12 cellular contexts compared by ENCODE assay signal in genomic region chr14:51473351-51473750, GRCh38.
DNase-seq lines count a peak whose midpoint lies in the region; ATAC-seq and TF ChIP-seq lines count a peak whose summit lies in the region.
"Had no signal": no experiment of that assay in that cellular context is flagged by ENCODE, and none has a peak within 500 bp of the region (broad histone marks: within the 10 kb centered on the region; RNA-seq: fewer than 3 reads in every experiment).

No MANE protein-coding gene starts in this region.

- H3K27ac ChIP-seq in endodermal cell (ENCODE audit: low read depth, low read length) (no peak overlapping the region), mesenchymal stem cell (ENCODE audit: low read length, poor library complexity, severe bottlenecking) (peak overlapping the region; percentile 27), dorsolateral prefrontal cortex (no peak overlapping the region)

- peak overlapping the region; percentile 7 to 98 for H2BK12ac ChIP-seq in mesenchymal stem cell (ENCODE audit: low read length in 2 of 2)

- H3K4me1 ChIP-seq in endodermal cell (ENCODE audit: control insufficient read depth, insufficient read depth, low read length), result peaks cover 8% of the 10 kb centered on the region
- peaks cover 4% of the 10 kb centered on the region for H3K4me1 ChIP-seq in mesenchymal stem cell (ENCODE audit: control insufficient read depth, insufficient read depth, low read depth, low read length)

- no peaks in the 10 kb centered on the region for H3K79me1 ChIP-seq in mesenchymal stem cell (replicated peaks; ENCODE audit: low read length, poor library complexity, severe bottlenecking)

- TF ChIP-seq CTCF in endodermal cell (conservative IDR thresholded peaks at IDR 0.05) (no peak), dorsolateral prefrontal cortex (IDR thresholded peaks at IDR 0.05 in 54 of 56, conservative IDR thresholded peaks at IDR 0.05 in 2 of 56; ENCODE audit: low read depth in 1 of 56, partially characterized antibody in 56 of 56) (no peak)

- peak overlapping the region; percentile 33 for H2AK5ac ChIP-seq in mesenchymal stem cell (ENCODE audit: low read length, severe bottlenecking)

- H3K23ac ChIP-seq in mesenchymal stem cell (ENCODE audit: low read length in 2 of 2), result no peak overlapping the region

- peaks cover 34% of the 10 kb centered on the region for H3K27me3 Mint-ChIP-seq in stimulated activated naive CD8-positive, alpha-beta T cell treated with anti-CD3 and anti-CD28 coated beads, Interleukin-15, amount 100 ng/mL, for 72 hours
- no peaks in the 10 kb centered on the region for H3K27me3 Mint-ChIP-seq in endodermal cell (ENCODE audit: insufficient read depth)
- peaks cover 5% of the 10 kb centered on the region for H3K27me3 Mint-ChIP-seq in activated T-cell treated with anti-CD3 and anti-CD28 coated beads, Interleukin-2, amount 50 U/mL, for 4 hours (ENCODE audit: low read depth)

- no peak overlapping the region for H2BK5ac ChIP-seq in mesenchymal stem cell (ENCODE audit: low read depth, low read length, poor library complexity, severe bottlenecking)

- H3K9ac ChIP-seq in endodermal cell (ENCODE audit: extremely low read depth, low read length, poor library complexity, severe bottlenecking) (no peak overlapping the region), mesenchymal stem cell (ENCODE audit: low read length) (no peak overlapping the region)

- H3K36me3 ChIP-seq in endodermal cell (ENCODE audit: control insufficient read depth, insufficient read depth, low read length) (no peaks in the 10 kb centered on the region), mesenchymal stem cell (ENCODE audit: control insufficient read depth in 1 of 2, insufficient read depth in 2 of 2, low read depth in 1 of 2, low read length in 2 of 2) (no peaks in the 10 kb centered on the region)

- ATAC-seq in stimulated activated naive CD8-positive, alpha-beta T cell treated with anti-CD3 and anti-CD28 coated beads, Interleukin-15, amount 100 ng/mL, for 72 hours, result no peak
- no peak for ATAC-seq in stimulated activated naive CD8-positive, alpha-beta T cell treated with anti-CD3 and anti-CD28 coated beads, Interleukin-15, Interleukin-2, amounts not matched to agents 100 U/mL and 50 U/mL, for 24 hours
- no peak for ATAC-seq in activated T-cell treated with anti-CD3 and anti-CD28 coated beads, Interleukin-2, amount 50 U/mL, for 4 hours
- no peak for ATAC-seq in HG02840 (IDR thresholded peaks at IDR 0.05; ENCODE audit: low FRiP score, unreplicated experiment)

- peak overlapping the region in 1 of 2 experiments; percentile 58 for H3K4ac ChIP-seq in mesenchymal stem cell (ENCODE audit: low read depth in 1 of 2, low read length in 2 of 2)

- no peak overlapping the region for H3K4me3 Mint-ChIP-seq in stimulated activated naive CD8-positive, alpha-beta T cell treated with anti-CD3 and anti-CD28 coated beads, Interleukin-15, amount 100 ng/mL, for 72 hours
- no peak overlapping the region for H3K4me3 Mint-ChIP-seq in endodermal cell
- H3K4me3 Mint-ChIP-seq in activated T-cell treated with anti-CD3 and anti-CD28 coated beads, Interleukin-2, amount 50 U/mL, for 4 hours, result no peak overlapping the region

- H3K4me3 ChIP-seq in endodermal cell (ENCODE audit: low read length) (no peak overlapping the region), mesenchymal stem cell (ENCODE audit: insufficient read depth in 1 of 2, low read depth in 1 of 2, low read length in 2 of 2) (no peak overlapping the region), dorsolateral prefrontal cortex (no peak overlapping the region)

- no peak overlapping the region for H2BK120ac ChIP-seq in mesenchymal stem cell (ENCODE audit: low read depth, low read length)

- no peak for DNase-seq in stimulated activated naive CD8-positive, alpha-beta T cell treated with anti-CD3 and anti-CD28 coated beads, Interleukin-15, amount 100 ng/mL, for 72 hours
- no peak for DNase-seq in stimulated activated naive CD8-positive, alpha-beta T cell treated with anti-CD3 and anti-CD28 coated beads, Interleukin-15, Interleukin-2, amounts not matched to agents 100 U/mL and 50 U/mL, for 24 hours
- DNase-seq in endodermal cell (no peak), mesenchymal stem cell (no peak), NCI-H774 (lab: John Stamatoyannopoulos, UW) (no peak), dorsolateral prefrontal cortex (no peak)
- no peak for DNase-seq in activated T-cell treated with anti-CD3 and anti-CD28 coated beads, Interleukin-2, amount 50 U/mL, for 4 hours
- DNase-seq: 8988T, DND-41, H7, Right ventricle myocardium superior had no signal

- H3K14ac ChIP-seq in mesenchymal stem cell (ENCODE audit: low read length in 2 of 2), result peak overlapping the region in 1 of 2 experiments; percentile 89

- H3K27ac Mint-ChIP-seq in stimulated activated naive CD8-positive, alpha-beta T cell treated with anti-CD3 and anti-CD28 coated beads, Interleukin-15, amount 100 ng/mL, for 72 hours, result peak overlapping the region; percentile 31 to 35
- peak overlapping the region; percentile 14 for H3K27ac Mint-ChIP-seq in endodermal cell

- H3K9me3 ChIP-seq in endodermal cell (ENCODE audit: control insufficient read depth, low read length) (peaks cover 26% of the 10 kb centered on the region), mesenchymal stem cell (ENCODE audit: control insufficient read depth, low read length) (no peaks in the 10 kb centered on the region)

- H3K36me3 Mint-ChIP-seq in endodermal cell (ENCODE audit: low read depth), result no peaks in the 10 kb centered on the region
- H3K36me3 Mint-ChIP-seq in activated T-cell treated with anti-CD3 and anti-CD28 coated beads, Interleukin-2, amount 50 U/mL, for 4 hours (ENCODE audit: insufficient read depth), result no peaks in the 10 kb centered on the region

- H2AFZ ChIP-seq in mesenchymal stem cell (ENCODE audit: low read depth, low read length), result no peak overlapping the region

- H2BK15ac ChIP-seq in mesenchymal stem cell (ENCODE audit: low read depth, poor library complexity, severe bottlenecking), result no peak overlapping the region

- H3K18ac ChIP-seq in mesenchymal stem cell (ENCODE audit: low read depth in 1 of 2, low read length in 2 of 2), result peak overlapping the region in 1 of 2 experiments; percentile 73

- no peaks in the 10 kb centered on the region for H3K4me1 Mint-ChIP-seq in stimulated activated naive CD8-positive, alpha-beta T cell treated with anti-CD3 and anti-CD28 coated beads, Interleukin-15, amount 100 ng/mL, for 72 hours
- H3K4me1 Mint-ChIP-seq in endodermal cell, result peaks cover 22% of the 10 kb centered on the region
- no peaks in the 10 kb centered on the region for H3K4me1 Mint-ChIP-seq in activated T-cell treated with anti-CD3 and anti-CD28 coated beads, Interleukin-2, amount 50 U/mL, for 4 hours (ENCODE audit: low read depth)

- H3K27me3 ChIP-seq in endodermal cell (ENCODE audit: control insufficient read depth, insufficient read depth, low read length, poor library complexity, severe bottlenecking), result no peaks in the 10 kb centered on the region
- H3K27me3 ChIP-seq in mesenchymal stem cell (ENCODE audit: control insufficient read depth in 1 of 2, insufficient read depth in 1 of 2, low read length in 2 of 2), result no peaks in the 10 kb centered on the region
- H3K27me3 ChIP-seq in dorsolateral prefrontal cortex, result no peaks in the 10 kb centered on the region

- H3K4me2 ChIP-seq in mesenchymal stem cell (ENCODE audit: low read length, poor library complexity, severe bottlenecking), result no peak overlapping the region

- WGBS in endodermal cell (ENCODE audit: insufficient coverage in 1 of 2, insufficient read length in 1 of 2), 2 experiments, result 95% methylated on average over 2 to 4 of the region's 4 CpGs
- WGBS in mesenchymal stem cell, result 88% methylated on average over 4 of the region's 4 CpGs

- intact Hi-C loops in dorsolateral prefrontal cortex (cut with DNase I), result no loop called here

- no peak overlapping the region for H4K91ac ChIP-seq in mesenchymal stem cell (ENCODE audit: low read length)

- no peaks in the 10 kb centered on the region for H3K9me3 Mint-ChIP-seq in stimulated activated naive CD8-positive, alpha-beta T cell treated with anti-CD3 and anti-CD28 coated beads, Interleukin-15, amount 100 ng/mL, for 72 hours
- peaks cover 17% of the 10 kb centered on the region for H3K9me3 Mint-ChIP-seq in endodermal cell
- no peaks in the 10 kb centered on the region for H3K9me3 Mint-ChIP-seq in activated T-cell treated with anti-CD3 and anti-CD28 coated beads, Interleukin-2, amount 50 U/mL, for 4 hours

- peak overlapping the region; percentile 14 for H4K8ac ChIP-seq in mesenchymal stem cell (ENCODE audit: low read length)
